Comparison of ENCODE assay signal across 18 cellular contexts in the genomic region with DNA sequence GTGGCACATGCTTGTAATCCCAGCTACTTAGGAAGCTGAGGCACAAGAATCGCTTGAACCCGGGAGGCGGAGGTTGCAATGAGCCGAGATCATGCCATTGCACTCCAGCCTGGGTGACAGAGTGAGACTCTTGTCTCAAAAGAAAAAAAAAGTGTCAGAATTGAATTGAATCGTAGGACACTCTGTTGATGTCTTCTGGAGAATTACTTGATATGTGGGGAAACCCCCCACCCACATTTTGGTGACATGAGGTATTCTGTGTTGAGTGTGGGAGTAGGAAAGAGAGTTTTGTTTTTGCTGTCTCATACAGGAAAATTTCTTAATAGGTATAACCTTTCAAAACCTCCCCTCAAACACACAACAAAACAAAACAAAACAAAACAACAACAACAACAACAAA.
A peak's percentile ranks its signal among the peaks of the same experiment; 100 is the strongest.
DNase-seq lines count a peak whose midpoint lies in the region; ATAC-seq and TF ChIP-seq lines count a peak whose summit lies in the region.
"Had no signal": no experiment of that assay in that cellular context is flagged by ENCODE, and none has a peak within 500 bp of the region (broad histone marks: within the 10 kb centered on the region; RNA-seq: fewer than 3 reads in every experiment).

No MANE protein-coding gene starts in this region.

- peaks cover 23% of the 10 kb centered on the region for H3K27me3 Mint-ChIP-seq in activated CD8-positive, alpha-beta T cell treated with anti-CD3 and anti-CD28 coated beads for 36 hours
- peaks cover 5% of the 10 kb centered on the region for H3K27me3 Mint-ChIP-seq in activated CD8-positive, alpha-beta T cell treated with anti-CD3 and anti-CD28 coated beads, Interleukin-2, amount 10 ng/mL, durations not matched to agents 7 days and 5 days (ENCODE audit: low read depth)
- H3K27me3 Mint-ChIP-seq in activated T-cell treated with anti-CD3 and anti-CD28 coated beads, Interleukin-2, amount 50 U/mL, for 4 hours (ENCODE audit: low read depth) = peaks cover 3% of the 10 kb centered on the region
- H3K27me3 Mint-ChIP-seq: type B pancreatic cell had no signal

- POLR2A ChIA-PET in activated CD8-positive, alpha-beta T cell treated with anti-CD3 and anti-CD28 coated beads for 36 hours (lab: Charles Lee) = no interaction called here
- POLR2A ChIA-PET in activated CD8-positive, alpha-beta T cell treated with anti-CD3 and anti-CD28 coated beads, Interleukin-2, amount 10 ng/mL, durations not matched to agents 7 days and 5 days (lab: Charles Lee) = no interaction called here

- no peaks in the 10 kb centered on the region for H3K36me3 ChIP-seq in right atrium auricular region

- no peak overlapping the region for H3K4me3 Mint-ChIP-seq in activated CD8-positive, alpha-beta T cell treated with anti-CD3 and anti-CD28 coated beads for 36 hours
- no peak overlapping the region for H3K4me3 Mint-ChIP-seq in activated CD8-positive, alpha-beta T cell treated with anti-CD3 and anti-CD28 coated beads, Interleukin-2, amount 10 ng/mL, durations not matched to agents 7 days and 5 days
- H3K4me3 Mint-ChIP-seq in activated T-cell treated with anti-CD3 and anti-CD28 coated beads, Interleukin-2, amount 50 U/mL, for 4 hours = no peak overlapping the region
- H3K4me3 Mint-ChIP-seq: CD8-positive, alpha-beta T cell; type B pancreatic cell had no signal

- H3K4me1 ChIP-seq in right atrium auricular region = peaks cover 0 to 16% of the 10 kb centered on the region in 2 donors

- H3K9me3 ChIP-seq in right atrium auricular region = no peaks in the 10 kb centered on the region
- H3K9me3 ChIP-seq: mucosa of descending colon had no signal

- intact Hi-C loops in activated CD8-positive, alpha-beta T cell treated with anti-CD3 and anti-CD28 coated beads for 36 hours (cut with micrococcal nuclease) = no loop called here

- peaks cover 1% of the 10 kb centered on the region for H3K9me3 Mint-ChIP-seq in activated CD8-positive, alpha-beta T cell treated with anti-CD3 and anti-CD28 coated beads for 36 hours
- H3K9me3 Mint-ChIP-seq in activated CD8-positive, alpha-beta T cell treated with anti-CD3 and anti-CD28 coated beads, Interleukin-2, amount 10 ng/mL, durations not matched to agents 7 days and 5 days (ENCODE audit: insufficient read depth) = no peaks in the 10 kb centered on the region
- H3K9me3 Mint-ChIP-seq in activated T-cell treated with anti-CD3 and anti-CD28 coated beads, Interleukin-2, amount 50 U/mL, for 4 hours = peaks cover 4% of the 10 kb centered on the region

- CTCF ChIA-PET in activated CD8-positive, alpha-beta T cell treated with anti-CD3 and anti-CD28 coated beads for 36 hours (lab: Charles Lee) = interaction anchor here (1.2 kb wide), 1 partner anchor 9 kb away, joined by 3 read pairs; no protein-coding TSS in a partner anchor
- CTCF ChIA-PET in activated CD8-positive, alpha-beta T cell treated with anti-CD3 and anti-CD28 coated beads, Interleukin-2, amount 10 ng/mL, durations not matched to agents 7 days and 5 days (lab: Charles Lee) = no interaction called here

- H3K27me3 ChIP-seq in right atrium auricular region = no peaks in the 10 kb centered on the region

- peak; percentile 86 for DNase-seq in activated CD8-positive, alpha-beta T cell treated with anti-CD3 and anti-CD28 coated beads for 36 hours
- no peak for DNase-seq in activated CD8-positive, alpha-beta T cell treated with anti-CD3 and anti-CD28 coated beads, Interleukin-2, amount 10 ng/mL, durations not matched to agents 7 days and 5 days
- no peak for DNase-seq in activated T-cell treated with anti-CD3 and anti-CD28 coated beads, Interleukin-2, amount 50 U/mL, for 4 hours
- DNase-seq in stimulated activated CD4-positive, alpha-beta T cell treated with anti-CD3 and anti-CD28 coated beads, Interleukin-15, amount 100 ng/mL, for 48 hours (ENCODE audit: low read depth in 2 of 2) = peak; percentile 44 to 52
- DNase-seq in stimulated activated CD8-positive, alpha-beta memory T cell treated with anti-CD3 and anti-CD28 coated beads, Interleukin-7, amount 100 ng/mL, for 48 hours (ENCODE audit: extremely low read depth in 1 of 2, low read depth in 1 of 2) = peak; percentile 20 to 42
- DNase-seq in NCI-H1436 treated with DMSO at 0.1 percent for 48 hours (lab: John Stamatoyannopoulos, UW) (no peak), NCI-H2029 treated with DMSO at 0.1 percent for 48 hours (lab: John Stamatoyannopoulos, UW) (no peak), right atrium auricular region (ENCODE audit: low spot score) (no peak)
- DNase-seq: CD8-positive, alpha-beta T cell; EL; GOT3; mucosa of descending colon; NCI-H1436; NCI-H446; occipital lobe; SHP77 treated with DMSO at 0.1 percent for 48 hours had no signal

- peak; percentile 88 for ATAC-seq in activated CD8-positive, alpha-beta T cell treated with anti-CD3 and anti-CD28 coated beads for 36 hours
- ATAC-seq in activated CD8-positive, alpha-beta T cell treated with anti-CD3 and anti-CD28 coated beads, Interleukin-2, amount 10 ng/mL, durations not matched to agents 7 days and 5 days = no peak
- peak; percentile 89 to 93 for ATAC-seq in activated T-cell treated with anti-CD3 and anti-CD28 coated beads, Interleukin-2, amount 50 U/mL, for 4 hours
- ATAC-seq: CD8-positive, alpha-beta T cell; mucosa of descending colon; sciatic nerve had no signal

- H3K36me3 Mint-ChIP-seq in activated CD8-positive, alpha-beta T cell treated with anti-CD3 and anti-CD28 coated beads for 36 hours (ENCODE audit: low read depth) = no peaks in the 10 kb centered on the region
- no peaks in the 10 kb centered on the region for H3K36me3 Mint-ChIP-seq in activated CD8-positive, alpha-beta T cell treated with anti-CD3 and anti-CD28 coated beads, Interleukin-2, amount 10 ng/mL, durations not matched to agents 7 days and 5 days (ENCODE audit: low read depth)
- no peaks in the 10 kb centered on the region for H3K36me3 Mint-ChIP-seq in activated T-cell treated with anti-CD3 and anti-CD28 coated beads, Interleukin-2, amount 50 U/mL, for 4 hours (ENCODE audit: insufficient read depth)
- H3K36me3 Mint-ChIP-seq: CD8-positive, alpha-beta T cell; type B pancreatic cell had no signal

- no peak for TF ChIP-seq CTCF in activated CD8-positive, alpha-beta T cell treated with anti-CD3 and anti-CD28 coated beads for 36 hours (IDR thresholded peaks at IDR 0.05)
- no peak for TF ChIP-seq CTCF in right atrium auricular region (IDR thresholded peaks at IDR 0.05)

- H3K27ac ChIP-seq in right atrium auricular region = no peak overlapping the region

- H3K4me1 Mint-ChIP-seq in activated CD8-positive, alpha-beta T cell treated with anti-CD3 and anti-CD28 coated beads for 36 hours (ENCODE audit: low read depth) = peaks cover 22% of the 10 kb centered on the region
- no peaks in the 10 kb centered on the region for H3K4me1 Mint-ChIP-seq in activated CD8-positive, alpha-beta T cell treated with anti-CD3 and anti-CD28 coated beads, Interleukin-2, amount 10 ng/mL, durations not matched to agents 7 days and 5 days (ENCODE audit: low read depth)
- H3K4me1 Mint-ChIP-seq in activated T-cell treated with anti-CD3 and anti-CD28 coated beads, Interleukin-2, amount 50 U/mL, for 4 hours (ENCODE audit: low read depth) = peaks cover 9% of the 10 kb centered on the region

- H3K27ac Mint-ChIP-seq in activated CD8-positive, alpha-beta T cell treated with anti-CD3 and anti-CD28 coated beads for 36 hours = no peak overlapping the region
- no peak overlapping the region for H3K27ac Mint-ChIP-seq in activated CD8-positive, alpha-beta T cell treated with anti-CD3 and anti-CD28 coated beads, Interleukin-2, amount 10 ng/mL, durations not matched to agents 7 days and 5 days
- H3K27ac Mint-ChIP-seq: CD8-positive, alpha-beta T cell; type B pancreatic cell had no signal

- H3K4me3 ChIP-seq in right atrium auricular region = no peak overlapping the region
- H3K4me3 ChIP-seq: mucosa of descending colon had no signal

Comparison
In these comparisons a context has a peak if more than half of its experiments do, and no peak if none do; other contexts are left out.
1. DNase-seq: peak in activated CD8-positive, alpha-beta T cell treated with anti-CD3 and anti-CD28 coated beads for 36 hours (single experiment), stimulated activated CD4-positive, alpha-beta T cell treated with anti-CD3 and anti-CD28 coated beads, Interleukin-15, amount 100 ng/mL, for 48 hours (2 of 2) and stimulated activated CD8-positive, alpha-beta memory T cell treated with anti-CD3 and anti-CD28 coated beads, Interleukin-7, amount 100 ng/mL, for 48 hours (2 of 2); none in activated CD8-positive, alpha-beta T cell treated with anti-CD3 and anti-CD28 coated beads, Interleukin-2, amount 10 ng/mL, durations not matched to agents 7 days and 5 days (single experiment), activated T-cell treated with anti-CD3 and anti-CD28 coated beads, Interleukin-2, amount 50 U/mL, for 4 hours (single experiment), NCI-H1436 treated with DMSO at 0.1 percent for 48 hours (single experiment), NCI-H2029 treated with DMSO at 0.1 percent for 48 hours (single experiment) and right atrium auricular region (single experiment).